8 cellular contexts compared by ENCODE assay signal in genomic region chr21:36965720-36966065, GRCh38. TPM values are rescaled to one million over a fixed set of nuclear protein-coding genes. Genes with fewer than 3 reads are reported as not detected.
DNase-seq lines count a peak whose midpoint lies in the region; ATAC-seq and TF ChIP-seq lines count a peak whose summit lies in the region.

No MANE protein-coding gene starts in this region.

- H3K27me3 ChIP-seq in SJCRH30 (no peaks in the 10 kb centered on the region), fibroblast of lung (ENCODE audit: control insufficient read depth, insufficient read depth, low read length) (no peaks in the 10 kb centered on the region), trophoblast cell (ENCODE audit: insufficient read depth, low read length) (no peaks in the 10 kb centered on the region)

- no peaks in the 10 kb centered on the region for H4K20me1 ChIP-seq in fibroblast of lung (ENCODE audit: control insufficient read depth, extremely low read depth, insufficient read depth, low read length)

- peak overlapping the region; percentile 95 for H3K4me3 ChIP-seq in GM12864 (ENCODE audit: low read depth, low read length)
- H3K4me3 ChIP-seq in SJCRH30 = peak overlapping the region; percentile 77
- H3K4me3 ChIP-seq in fibroblast of lung (replicated peaks in 1 of 4; ENCODE audit: control extremely low read depth in 1 of 4, insufficient read depth in 1 of 4, low read depth in 3 of 4, low read length in 4 of 4) = peak overlapping the region; percentile 65 to 74 (median 68)
- peak overlapping the region; percentile 77 for H3K4me3 ChIP-seq in trophoblast cell (ENCODE audit: low read depth, low read length)

- peak overlapping the region; percentile 80 for H3K14ac ChIP-seq in trophoblast cell (ENCODE audit: low read length)

- peak overlapping the region; percentile 78 for H3K9ac ChIP-seq in fibroblast of lung (ENCODE audit: insufficient read depth, low read length)
- peak overlapping the region; percentile 71 for H3K9ac ChIP-seq in trophoblast cell (ENCODE audit: low read length)

- H3K23ac ChIP-seq in trophoblast cell (ENCODE audit: low read length) = no peak overlapping the region

- no CpG with 5 or more reads among the region's 10 CpGs for WGBS in trophoblast cell (ENCODE audit: extremely low coverage, insufficient coverage, insufficient read length)

- H2AFZ ChIP-seq in fibroblast of lung (ENCODE audit: low read length) = peak overlapping the region; percentile 68
- H2AFZ ChIP-seq in trophoblast cell (ENCODE audit: insufficient read depth, low read length, poor library complexity) = peak overlapping the region; percentile 80

- H3K4ac ChIP-seq in trophoblast cell (ENCODE audit: low read depth, low read length) = peak overlapping the region; percentile 42

- peak overlapping the region; percentile 88 for H4K8ac ChIP-seq in trophoblast cell (ENCODE audit: low read depth, low read length)

- peak overlapping the region; percentile 81 for H3K18ac ChIP-seq in trophoblast cell (ENCODE audit: low read length)

- peak overlapping the region; percentile 76 for H2BK120ac ChIP-seq in trophoblast cell (ENCODE audit: insufficient read depth, low read length, poor library complexity)

- peak overlapping the region; percentile 74 for H3K4me2 ChIP-seq in fibroblast of lung (ENCODE audit: extremely low read depth, insufficient read depth, low read length)
- peak overlapping the region; percentile 77 for H3K4me2 ChIP-seq in trophoblast cell (ENCODE audit: low read length)

- peak overlapping the region; percentile 22 for H2BK5ac ChIP-seq in trophoblast cell (ENCODE audit: low read depth, low read length, poor library complexity)

- DNase-seq in GM12864 (ENCODE audit: low read depth) = no peak
- DNase-seq in SJCRH30 = peak in 1 of 2 experiments; percentile 62
- DNase-seq in fibroblast of lung (ENCODE audit: low read depth in 2 of 2) = no peak
- DNase-seq in trophoblast cell = no peak

- peak overlapping the region; percentile 15 for H2BK12ac ChIP-seq in trophoblast cell (ENCODE audit: low read length)

- peak overlapping the region; percentile 98 for H2AK5ac ChIP-seq in trophoblast cell (ENCODE audit: low read length)

- ATAC-seq in GM18907 (IDR thresholded peaks at IDR 0.05; ENCODE audit: unreplicated experiment) (no peak), GM21515 (IDR thresholded peaks at IDR 0.05; ENCODE audit: unreplicated experiment) (no peak), GM21619 (IDR thresholded peaks at IDR 0.05; ENCODE audit: unreplicated experiment) (no peak), HG02870 (IDR thresholded peaks at IDR 0.05; ENCODE audit: unreplicated experiment) (no peak)

- H3K9me3 ChIP-seq in SJCRH30 (replicated peaks) (no peaks in the 10 kb centered on the region), fibroblast of lung (ENCODE audit: control insufficient read depth, insufficient read depth, low read depth, low read length) (no peaks in the 10 kb centered on the region), trophoblast cell (ENCODE audit: insufficient read depth, low read depth, low read length) (no peaks in the 10 kb centered on the region)

- H3K27ac ChIP-seq in SJCRH30 (peak overlapping the region; percentile 56), fibroblast of lung (ENCODE audit: insufficient read depth, low read length) (peak overlapping the region; percentile 53), trophoblast cell (ENCODE audit: low read depth, low read length) (peak overlapping the region; percentile 87)

- H3K4me1 ChIP-seq in SJCRH30 (peaks cover 8% of the 10 kb centered on the region; the same call in 1 of the 2 replicates), fibroblast of lung (ENCODE audit: control insufficient read depth, extremely low read depth, insufficient read depth, low read length) (no peaks in the 10 kb centered on the region), trophoblast cell (ENCODE audit: control insufficient read depth in 1 of 2, insufficient read depth in 2 of 2, low read length in 2 of 2) (peaks cover 0 to 6% of the 10 kb centered on the region in 2 experiments)

- no peaks in the 10 kb centered on the region for H3K79me2 ChIP-seq in fibroblast of lung (ENCODE audit: control insufficient read depth, insufficient read depth, low read length)
- H3K79me2 ChIP-seq in trophoblast cell (ENCODE audit: control insufficient read depth, insufficient read depth, low read length, poor library complexity) = peaks cover 9% of the 10 kb centered on the region

- H4K12ac ChIP-seq in trophoblast cell (ENCODE audit: low read depth, low read length) = peak overlapping the region; percentile 88

- H4K91ac ChIP-seq in trophoblast cell (ENCODE audit: low read depth, low read length) = peak overlapping the region; percentile 83

- H3K79me1 ChIP-seq in trophoblast cell (ENCODE audit: low read length) = peaks cover 15% of the 10 kb centered on the region

- H3K36me3 ChIP-seq in SJCRH30 (no peaks in the 10 kb centered on the region; the same call in none of the 2 replicates), fibroblast of lung (ENCODE audit: control insufficient read depth, insufficient read depth, low read length) (no peaks in the 10 kb centered on the region), trophoblast cell (ENCODE audit: control insufficient read depth in 1 of 2, insufficient read depth in 2 of 2, low read length in 2 of 2) (no peaks in the 10 kb centered on the region)

- TF ChIP-seq CTCF in GM12864 (IDR thresholded peaks at IDR 0.05; ENCODE audit: low read depth, low read length, missing control alignments) (no peak), fibroblast of lung (conservative IDR thresholded peaks at IDR 0.05 in 1 of 2, IDR thresholded peaks at IDR 0.05 in 1 of 2; ENCODE audit: low read depth in 1 of 2, low read length in 2 of 2) (no peak)

RNA-seq across cellular contexts. Expression of gene HLCS, which starts 0.8 kb away (rescaled TPM):
- 15.0 and 15.3 TPM in 2 replicates for total RNA-seq in SJCRH30 (2014; rRNA removed; shearing (Covaris generic))
- total RNA-seq in fibroblast of lung = 31.3 and 40.0 TPM in 2 replicates
- 17.3 and 23.1 TPM in 2 replicates for polyA plus RNA-seq in fibroblast of lung
- 13.9 and 20.4 TPM in 2 replicates for polyA plus RNA-seq in fibroblast of lung (2012)
- 16.9 and 35.3 TPM in 2 replicates for polyA minus RNA-seq in fibroblast of lung (ENCODE audit: low replicate concordance)
- polyA plus RNA-seq in trophoblast cell (2013) = 6.7 and 7.1 TPM in 2 replicates

RNA-seq across cellular contexts. Expression of gene RIPPLY3, which starts 40.8 kb away (rescaled TPM):
- total RNA-seq in SJCRH30 (2014; rRNA removed; shearing (Covaris generic)) = not detected in 2 replicates
- not detected in 2 replicates for total RNA-seq in fibroblast of lung
- polyA plus RNA-seq in fibroblast of lung = 0.03 TPM in 1 of 2 replicates, not detected in the other
- not detected in 2 replicates for polyA plus RNA-seq in fibroblast of lung (2012)
- not detected in 2 replicates for polyA minus RNA-seq in fibroblast of lung (ENCODE audit: low replicate concordance)
- 0.05 and 0.10 TPM in 2 replicates for polyA plus RNA-seq in trophoblast cell (2013)
